Comparison of ENCODE assay signal across 3 cellular contexts in genomic region chr11:57605031-57605430, GRCh38. TPM values are rescaled to one million over a fixed set of nuclear protein-coding genes. Genes with fewer than 3 reads are reported as not detected.
"Had no signal": no experiment of that assay in that cellular context is flagged by ENCODE, and none has a peak within 500 bp of the region (broad histone marks: within the 10 kb centered on the region; RNA-seq: fewer than 3 reads in every experiment).

No MANE protein-coding gene starts in this region.

RNA-seq across cellular contexts. Expression of gene SERPING1, which starts 7.5 kb away (rescaled TPM):
- total RNA-seq: natural killer cell treated with Interleukin-12 subunit alpha and Interleukin-12 subunit beta and Interleukin-15 and Interleukin-18, amount 100 ng/mL, for 72 hours had no signal
- polyA plus RNA-seq: naive thymus-derived CD4-positive, alpha-beta T cell had no signal

RNA-seq across cellular contexts. Expression of gene YPEL4, which starts 44.7 kb away (rescaled TPM):
- total RNA-seq: natural killer cell treated with Interleukin-12 subunit alpha and Interleukin-12 subunit beta and Interleukin-15 and Interleukin-18, amount 100 ng/mL, for 72 hours had no signal
- polyA plus RNA-seq: keratinocyte had no signal
